Comparison of ENCODE assay signal across 16 cellular contexts in the genomic region with DNA sequence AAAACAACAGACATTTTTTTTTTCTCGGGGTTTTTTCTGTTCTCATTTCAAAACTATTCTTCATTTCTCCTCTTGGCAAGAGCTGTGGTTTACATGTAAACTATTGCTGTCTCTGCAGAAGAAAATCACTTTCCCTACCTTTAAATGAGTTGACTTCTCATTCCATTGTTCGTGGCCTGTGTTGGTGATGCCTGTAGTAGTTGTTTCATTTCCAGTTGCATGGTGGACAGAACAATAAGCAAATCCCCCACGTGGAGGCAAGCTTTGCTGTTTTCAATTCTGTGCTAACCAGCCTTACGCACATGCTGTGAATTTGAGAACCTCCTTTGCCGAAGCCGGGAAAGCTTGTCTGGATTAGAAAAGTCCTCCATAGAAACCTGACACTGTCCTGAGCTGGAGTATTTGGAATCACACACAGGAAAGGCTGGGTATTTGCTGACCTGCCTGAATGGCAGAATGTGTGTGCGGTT. TPM values are rescaled to one million over a fixed set of nuclear protein-coding genes. Genes with fewer than 3 reads are reported as not detected.
A peak's percentile ranks its signal among the peaks of the same experiment; 100 is the strongest.
DNase-seq lines count a peak whose midpoint lies in the region; ATAC-seq lines count a peak whose summit lies in the region.
"Had no signal": no experiment of that assay in that cellular context is flagged by ENCODE, and none has a peak within 500 bp of the region (broad histone marks: within the 10 kb centered on the region; RNA-seq: fewer than 3 reads in every experiment).

No MANE protein-coding gene starts in this region.

- H3K27me3 Mint-ChIP-seq in activated T-helper 17 cell treated with anti-CD3 and anti-CD28 coated beads, Interleukin-2, amount 50 U/mL, for 72 hours, result no peaks in the 10 kb centered on the region
- H3K27me3 Mint-ChIP-seq: activated CD4-positive, alpha-beta T cell treated with anti-CD3 and anti-CD28 coated beads for 36 hours; central memory CD8-positive, alpha-beta T cell had no signal

- H3K4me1 ChIP-seq in neuron (ENCODE audit: insufficient read depth, low read length), result no peaks in the 10 kb centered on the region
- H3K4me1 ChIP-seq: HAP-1 had no signal

- H3K36me3 Mint-ChIP-seq in activated T-helper 17 cell treated with anti-CD3 and anti-CD28 coated beads, Interleukin-2, amount 50 U/mL, for 72 hours (ENCODE audit: low read depth), result peaks cover 28% of the 10 kb centered on the region

- H3K4me1 Mint-ChIP-seq in activated T-helper 17 cell treated with anti-CD3 and anti-CD28 coated beads, Interleukin-2, amount 50 U/mL, for 72 hours, result no peaks in the 10 kb centered on the region
- H3K4me1 Mint-ChIP-seq: central memory CD8-positive, alpha-beta T cell had no signal

- H3K9me3 Mint-ChIP-seq in activated T-helper 17 cell treated with anti-CD3 and anti-CD28 coated beads, Interleukin-2, amount 50 U/mL, for 72 hours, result no peaks in the 10 kb centered on the region
- H3K9me3 Mint-ChIP-seq: central memory CD8-positive, alpha-beta T cell had no signal

- no peak overlapping the region for H3K4me3 ChIP-seq in neuron (ENCODE audit: low read length)
- H3K4me3 ChIP-seq: HAP-1 had no signal

- no peak overlapping the region for H3K27ac Mint-ChIP-seq in activated T-helper 17 cell treated with anti-CD3 and anti-CD28 coated beads, Interleukin-2, amount 50 U/mL, for 72 hours
- H3K27ac Mint-ChIP-seq: activated CD4-positive, alpha-beta T cell treated with anti-CD3 and anti-CD28 coated beads for 36 hours had no signal

- H3K27me3 ChIP-seq in neuron (ENCODE audit: insufficient read depth, low read length), result no peaks in the 10 kb centered on the region

- ATAC-seq in GM18502 (IDR thresholded peaks at IDR 0.05; ENCODE audit: poor library complexity, unreplicated experiment) (peak; percentile 61), HG02884 (IDR thresholded peaks at IDR 0.05; ENCODE audit: unreplicated experiment) (peak; percentile 66), GM21528 (IDR thresholded peaks at IDR 0.05; ENCODE audit: low FRiP score, unreplicated experiment) (no peak)
- ATAC-seq in activated T-helper 17 cell treated with anti-CD3 and anti-CD28 coated beads, Interleukin-2, amount 50 U/mL, for 72 hours (replicated peaks), result peak; percentile 57
- ATAC-seq: activated CD4-positive, alpha-beta T cell treated with anti-CD3 and anti-CD28 coated beads for 36 hours; left colon had no signal

- peak overlapping the region; percentile 48 for H2AFZ ChIP-seq in neuron (ENCODE audit: low read depth, low read length)

- no peaks in the 10 kb centered on the region for H3K9me3 ChIP-seq in neuron (ENCODE audit: low read length)
- H3K9me3 ChIP-seq: HAP-1 had no signal

- H3K4me3 Mint-ChIP-seq in activated T-helper 17 cell treated with anti-CD3 and anti-CD28 coated beads, Interleukin-2, amount 50 U/mL, for 72 hours, result no peak overlapping the region
- H3K4me3 Mint-ChIP-seq: activated CD4-positive, alpha-beta T cell treated with anti-CD3 and anti-CD28 coated beads for 36 hours; central memory CD8-positive, alpha-beta T cell had no signal

- H3K36me3 ChIP-seq in neuron (ENCODE audit: insufficient read depth, low read length), result no peaks in the 10 kb centered on the region
- H3K36me3 ChIP-seq: HAP-1 had no signal

- no peak for DNase-seq in NCI-H446 treated with DMSO at 0.1 percent for 48 hours (lab: John Stamatoyannopoulos, UW)
- no peak for DNase-seq in hypothalamus (lab: John Stamatoyannopoulos, UW)
- DNase-seq in cerebellar nuclear complex (lab: John Stamatoyannopoulos, UW), result no peak
- DNase-seq: activated CD4-positive, alpha-beta T cell treated with anti-CD3 and anti-CD28 coated beads for 36 hours; activated gamma-delta T cell treated with Interleukin-2 at 50 U/mL for 16 hours; left colon; NK-92 treated with Interleukin-12 subunit alpha and Interleukin-12 subunit beta, amount 100 ng/mL, for 24 hours; stimulated activated CD4-positive, alpha-beta T cell treated with anti-CD3 and anti-CD28 coated beads, Interleukin-1b, Interleukin-23, amount 100 ng/mL, for 48 hours; stimulated activated naive CD4-positive, alpha-beta T cell treated with Interleukin-2 at 50 U/mL for 16 hours had no signal

RNA-seq across cellular contexts. Expression of gene MAP3K7CL, which starts 26.2 kb away (rescaled TPM):
- total RNA-seq in activated T-helper 17 cell treated with anti-CD3 and anti-CD28 coated beads, Interleukin-2, amount 50 U/mL, for 72 hours, result 1 to 10 TPM; 3.2 to 9.5 TPM

RNA-seq across cellular contexts. Expression of gene CCT8, which starts 30.8 kb away (rescaled TPM):
- 100 to 1,000 TPM; 333 to 405 TPM for total RNA-seq in activated T-helper 17 cell treated with anti-CD3 and anti-CD28 coated beads, Interleukin-2, amount 50 U/mL, for 72 hours
